ENCODE assay signal across 21 cellular contexts in genomic region chr4:56671373-56671772, GRCh38.
"Had no signal": no experiment of that assay in that cellular context is flagged by ENCODE, and none has a peak within 500 bp of the region (broad histone marks: within the 10 kb centered on the region; RNA-seq: fewer than 3 reads in every experiment).

No MANE protein-coding gene starts in this region.

- ATAC-seq: activated CD8-positive, alpha-beta memory T cell treated with anti-CD3 and anti-CD28 coated beads, Interleukin-2, amount 10 ng/mL, durations not matched to agents 7 days and 5 days; T-helper 17 cell had no signal

- H3K27ac ChIP-seq: brain microvascular endothelial cell, cardiac muscle cell had no signal

- H3K4me3 ChIP-seq: cardiac muscle cell had no signal

- H3K27me3 ChIP-seq: brain microvascular endothelial cell had no signal

- DNase-seq: activated B cell treated with CpG ODN at 0.5 μM for 24 hours; activated CD4-positive, alpha-beta T cell treated with anti-CD3 and anti-CD28 coated beads for 1 hour; activated CD4-positive, alpha-beta T cell treated with anti-CD3 and anti-CD28 coated beads, Interleukin-2, amount 10 ng/mL, durations not matched to agents 24 days and 14 days; activated CD4-positive, alpha-beta T cell treated with anti-CD3 and anti-CD28 coated beads, Interleukin-2, amount 50 U/mL, for 48 hours; activated CD8-positive, alpha-beta memory T cell treated with anti-CD3 and anti-CD28 coated beads, Interleukin-2, amount 10 ng/mL, durations not matched to agents 7 days and 5 days; activated effector memory CD4-positive, alpha-beta T cell treated with Interleukin-2 at 50 U/mL for 16 hours; activated naive CD4-positive, alpha-beta T cell treated with anti-CD3 and anti-CD28 coated beads for 36 hours; activated naive CD8-positive, alpha-beta T cell treated with anti-CD3 and anti-CD28 coated beads for 36 hours; activated T-cell treated with anti-CD3 and anti-CD28 coated beads, Interleukin-2, amount 50 U/mL, for 24 hours; brain microvascular endothelial cell; Kasumi-1; NCI-H1105 treated with DMSO at 0.1 percent for 48 hours; NCI-H1930; NCI-H2171; NCI-H2227 treated with DMSO at 0.1 percent for 48 hours; NCI-H446 treated with DMSO at 0.1 percent for 48 hours; NCI-H526 treated with DMSO at 0.1 percent for 48 hours; SIG-M5; T-helper 17 cell; T-helper 9 cell had no signal

- H3K36me3 ChIP-seq: brain microvascular endothelial cell, cardiac muscle cell had no signal
